29 cellular contexts compared by ENCODE assay signal in the genomic region with DNA sequence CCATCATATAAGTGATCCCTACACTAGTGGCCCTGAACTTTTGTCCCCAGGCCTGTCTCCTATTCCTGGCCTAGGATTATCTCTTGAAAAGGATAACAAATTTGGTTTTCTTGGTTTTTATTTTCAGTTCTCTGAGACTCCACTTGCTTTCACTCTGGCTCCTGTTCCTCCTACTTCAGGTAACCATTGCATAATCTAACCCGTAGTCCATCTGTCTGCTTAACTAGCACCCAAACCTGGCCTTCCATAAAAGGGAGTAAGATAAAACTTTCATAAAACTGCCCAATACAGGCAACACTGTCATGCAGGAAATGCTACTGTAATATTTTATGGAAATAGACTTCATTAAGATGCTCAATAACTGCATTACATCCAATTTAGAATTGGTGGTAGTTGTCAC.
"Had no signal": no experiment of that assay in that cellular context is flagged by ENCODE, and none has a peak within 500 bp of the region (broad histone marks: within the 10 kb centered on the region; RNA-seq: fewer than 3 reads in every experiment).

No MANE protein-coding gene starts in this region.

- H3K4me1 Mint-ChIP-seq: mesothelial cell of epicardium, natural killer cell, nephron progenitor cell, neural progenitor cell had no signal

- H2AFZ ChIP-seq: hepatocyte, neural progenitor cell, parathyroid adenoma had no signal

- H3K27me3 ChIP-seq: hepatocyte, left lung, neural progenitor cell, neutrophil, right atrium auricular region, stomach, testis, thyroid gland, transverse colon, upper lobe of left lung, vagina had no signal

- H3K79me2 ChIP-seq: hepatocyte, parathyroid adenoma had no signal

- H3K4me3 Mint-ChIP-seq: mesothelial cell of epicardium; naive B cell; natural killer cell; nephron progenitor cell; neural progenitor cell; stimulated activated naive B cell treated with anti-CD40 and anti-IgM and Interleukin-4, amounts not matched to agents 10 μg/mL and 1 μg/mL and 100 μg/mL, for 72 hours had no signal

- H3K9ac ChIP-seq: neural progenitor cell, parathyroid adenoma had no signal

- H3K27ac ChIP-seq: hepatocyte, left lung, neural progenitor cell, neutrophil, parathyroid adenoma, right atrium auricular region, skin epidermis, stomach, testis, thyroid gland, transverse colon, upper lobe of left lung, vagina had no signal

- H3K4me3 ChIP-seq: hepatocyte, left lung, lung, neural progenitor cell, right atrium auricular region, skin epidermis, stomach, testis, thyroid gland, transverse colon, upper lobe of left lung, vagina had no signal

- H3K9me3 Mint-ChIP-seq: mesothelial cell of epicardium; naive B cell; natural killer cell; nephron progenitor cell; neural progenitor cell; stimulated activated naive B cell treated with anti-CD40 and anti-IgM and Interleukin-4, amounts not matched to agents 10 μg/mL and 1 μg/mL and 100 μg/mL, for 72 hours had no signal

- H3K4me2 ChIP-seq: hepatocyte, neural progenitor cell had no signal

- H3K36me3 ChIP-seq: left lung, neural progenitor cell, neutrophil, right atrium auricular region, stomach, thyroid gland, transverse colon, upper lobe of left lung, vagina had no signal

- ATAC-seq: left lung; natural killer cell; sciatic nerve; stimulated activated naive B cell treated with anti-CD40 and anti-IgM and Interleukin-4, amounts not matched to agents 10 μg/mL and 1 μg/mL and 100 μg/mL, for 72 hours; stimulated activated naive CD8-positive, alpha-beta T cell treated with anti-CD3 and anti-CD28 coated beads, Interleukin-15, Interleukin-2, amounts not matched to agents 100 U/mL and 50 U/mL, for 24 hours had no signal

- H3K27me3 Mint-ChIP-seq: naive B cell; progenitor cell of endocrine pancreas; stimulated activated naive B cell treated with anti-CD40 and anti-IgM and Interleukin-4, amounts not matched to agents 10 μg/mL and 1 μg/mL and 100 μg/mL, for 72 hours had no signal

- DNase-seq: islet precursor cell; left lung; mesendoderm; naive B cell; natural killer cell; nephron progenitor cell; occipital lobe; stimulated activated CD4-positive, alpha-beta T cell treated with anti-CD3 and anti-CD28 coated beads, Interleukin-12 subunit alpha, Interleukin-12 subunit beta, amount 100 ng/mL, for 4 hours; stimulated activated CD4-positive, alpha-beta T cell treated with anti-CD3 and anti-CD28 coated beads, Interleukin-15, amount 100 ng/mL, for 24 hours; stimulated activated CD4-positive, alpha-beta T cell treated with anti-CD3 and anti-CD28 coated beads, Interleukin-2, amount 100 ng/mL, for 24 hours; stimulated activated CD4-positive, alpha-beta T cell treated with anti-CD3 and anti-CD28 coated beads, Interleukin-4, amount 100 ng/mL, for 1 hour; stimulated activated naive B cell treated with anti-CD40 and anti-IgM and Interleukin-4, amounts not matched to agents 10 μg/mL and 1 μg/mL and 100 μg/mL, for 72 hours; stimulated activated naive CD8-positive, alpha-beta T cell treated with anti-CD3 and anti-CD28 coated beads, Interleukin-15, Interleukin-2, amounts not matched to agents 100 U/mL and 50 U/mL, for 24 hours; stomach; testis; thyroid gland; transverse colon; upper lobe of left lung had no signal

- H3K9me3 ChIP-seq: left lung, neutrophil, right atrium auricular region, stomach, testis, thyroid gland, transverse colon, upper lobe of left lung, vagina had no signal

- H3K4me1 ChIP-seq: left lung, neural progenitor cell, parathyroid adenoma, right atrium auricular region, stomach, testis, transverse colon, upper lobe of left lung, vagina had no signal

- H3K27ac Mint-ChIP-seq: mesothelial cell of epicardium; naive B cell; natural killer cell; nephron progenitor cell; neural progenitor cell; progenitor cell of endocrine pancreas; stimulated activated naive B cell treated with anti-CD40 and anti-IgM and Interleukin-4, amounts not matched to agents 10 μg/mL and 1 μg/mL and 100 μg/mL, for 72 hours had no signal

- H3K36me3 Mint-ChIP-seq: mesothelial cell of epicardium; naive B cell; natural killer cell; neural progenitor cell; stimulated activated naive B cell treated with anti-CD40 and anti-IgM and Interleukin-4, amounts not matched to agents 10 μg/mL and 1 μg/mL and 100 μg/mL, for 72 hours had no signal
